In genomic region chr11:33996498-33997454, GRCh38 we compare ENCODE assay signal across 8 cellular contexts. TPM values are rescaled to one million over a fixed set of nuclear protein-coding genes. Genes with fewer than 3 reads are reported as not detected.
DNase-seq lines count a peak whose midpoint lies in the region; TF ChIP-seq lines count a peak whose summit lies in the region.

No MANE protein-coding gene starts in this region.

- no peak overlapping the region for H3K9ac ChIP-seq in SK-N-SH

- no peaks in the 10 kb centered on the region for H3K79me2 ChIP-seq in SK-N-SH (ENCODE audit: insufficient read depth)

- peaks cover 11% of the 10 kb centered on the region for H3K4me1 Mint-ChIP-seq in activated naive CD4-positive, alpha-beta T cell treated with anti-CD3 and anti-CD28 coated beads, Interleukin-2, amount 50 U/mL, for 24 hours
- peaks cover 6% of the 10 kb centered on the region for H3K4me1 Mint-ChIP-seq in glutamatergic neuron (ENCODE audit: low read depth, unreplicated experiment)
- H3K4me1 Mint-ChIP-seq in progenitor cell of endocrine pancreas (ENCODE audit: low read depth) = peaks cover 6% of the 10 kb centered on the region

- H3F3A ChIP-seq in SK-N-SH (replicated peaks; ENCODE audit: insufficient read depth) = no peaks in the 10 kb centered on the region

- 28% methylated on average over 21 of the region's 25 CpGs for WGBS in SK-N-SH (ENCODE audit: low lambda C conversion rate)

- peak overlapping the region; percentile 71 for H3K4me3 Mint-ChIP-seq in activated naive CD4-positive, alpha-beta T cell treated with anti-CD3 and anti-CD28 coated beads, Interleukin-2, amount 50 U/mL, for 24 hours
- H3K4me3 Mint-ChIP-seq in glutamatergic neuron (ENCODE audit: unreplicated experiment) = peak overlapping the region; percentile 22
- H3K4me3 Mint-ChIP-seq in progenitor cell of endocrine pancreas (ENCODE audit: low read depth) = no peak overlapping the region

- no peak overlapping the region for H3K27ac Mint-ChIP-seq in activated naive CD4-positive, alpha-beta T cell treated with anti-CD3 and anti-CD28 coated beads, Interleukin-2, amount 50 U/mL, for 24 hours
- no peak overlapping the region for H3K27ac Mint-ChIP-seq in glutamatergic neuron (ENCODE audit: unreplicated experiment)
- H3K27ac Mint-ChIP-seq in progenitor cell of endocrine pancreas = no peak overlapping the region

- no peaks in the 10 kb centered on the region for H3K27me3 Mint-ChIP-seq in activated naive CD4-positive, alpha-beta T cell treated with anti-CD3 and anti-CD28 coated beads, Interleukin-2, amount 50 U/mL, for 24 hours
- H3K27me3 Mint-ChIP-seq in glutamatergic neuron (ENCODE audit: unreplicated experiment) (peaks cover 1% of the 10 kb centered on the region), progenitor cell of endocrine pancreas (peaks cover 27% of the 10 kb centered on the region)

- H3K9me3 Mint-ChIP-seq in activated naive CD4-positive, alpha-beta T cell treated with anti-CD3 and anti-CD28 coated beads, Interleukin-2, amount 50 U/mL, for 24 hours = no peaks in the 10 kb centered on the region
- H3K9me3 Mint-ChIP-seq in glutamatergic neuron (ENCODE audit: unreplicated experiment) (peaks cover 3% of the 10 kb centered on the region), progenitor cell of endocrine pancreas (ENCODE audit: low read depth) (no peaks in the 10 kb centered on the region)

- DNase-seq in GM03348 (ENCODE audit: low spot score) (peak; percentile 85), HCEC 1CT (peak; percentile 64), MV-4-11 (lab: John Stamatoyannopoulos, UW) (peak; percentile 50), SK-N-SH (peak; percentile 80), glutamatergic neuron (peak; percentile 72), progenitor cell of endocrine pancreas (ENCODE audit: low spot score, unreplicated experiment) (peak; percentile 65), ureter (ENCODE audit: low spot score) (peak; percentile 76)

- H3K4me3 ChIP-seq in SK-N-SH (ENCODE audit: low read depth in 2 of 2, low read length in 1 of 2) = no peak overlapping the region

- H3K9me2 ChIP-seq in SK-N-SH = no peaks in the 10 kb centered on the region

- peaks cover 6 to 30% of the 10 kb centered on the region in 2 experiments; a peak in 2 of 4 replicates for H3K4me1 ChIP-seq in SK-N-SH (ENCODE audit: control insufficient read depth in 1 of 2, insufficient read depth in 2 of 2, low read depth in 1 of 2, low read length in 1 of 2)

- no peaks in the 10 kb centered on the region for H3K36me3 Mint-ChIP-seq in activated naive CD4-positive, alpha-beta T cell treated with anti-CD3 and anti-CD28 coated beads, Interleukin-2, amount 50 U/mL, for 24 hours
- H3K36me3 Mint-ChIP-seq in glutamatergic neuron (ENCODE audit: unreplicated experiment) (no peaks in the 10 kb centered on the region), progenitor cell of endocrine pancreas (ENCODE audit: insufficient read depth) (no peaks in the 10 kb centered on the region)

- H3K9me3 ChIP-seq in SK-N-SH = no peaks in the 10 kb centered on the region

- no peak overlapping the region for H2AFZ ChIP-seq in SK-N-SH (ENCODE audit: low read depth)

- H3K27ac ChIP-seq in SK-N-SH (ENCODE audit: low read depth in 2 of 2, low read length in 1 of 2) = no peak overlapping the region

- TF ChIP-seq EP300 in SK-N-SH (IDR thresholded peaks at IDR 0.05; ENCODE audit: borderline replicate concordance in 1 of 2, low read depth in 1 of 2, low read length in 1 of 2) = no peak

- no peaks in the 10 kb centered on the region for H3K36me3 ChIP-seq in SK-N-SH (replicated peaks in 1 of 2; ENCODE audit: control insufficient read depth in 1 of 2, insufficient read depth in 2 of 2, low read length in 1 of 2)

- peaks cover 14% of the 10 kb centered on the region; the same call in 1 of the 2 replicates for H3K27me3 ChIP-seq in SK-N-SH (ENCODE audit: insufficient read depth)

- CTCF ChIA-PET in SK-N-SH (lab: Yijun Ruan, JAX) = interaction anchor here (0.6 to 3.3 kb wide), 60 partner anchors 9 to 512 kb away, joined by 3 to 36 read pairs (median 4); partner anchors contain the start of genes CAPRIN1 and NAT10

- POLR2A ChIA-PET in SK-N-SH (lab: Yijun Ruan, JAX) = no interaction called here

- H3K4me2 ChIP-seq in SK-N-SH = 0 out of 2 replicates have a peak overlapping the region, but pooled peaks have one; percentile 12

- peak; percentile 79 for TF ChIP-seq CTCF in SK-N-SH (IDR thresholded peaks at IDR 0.05)
- TF ChIP-seq CTCF in glutamatergic neuron (IDR thresholded peaks at IDR 0.05; ENCODE audit: partially characterized antibody, unreplicated experiment) = peak; percentile 87
- TF ChIP-seq CTCF in progenitor cell of endocrine pancreas (IDR thresholded peaks at IDR 0.05; ENCODE audit: unreplicated experiment) = peak; percentile 77

- no peaks in the 10 kb centered on the region for H4K20me1 ChIP-seq in SK-N-SH (ENCODE audit: insufficient read depth)

- peak; percentile 84 for TF ChIP-seq RAD21 in SK-N-SH (IDR thresholded peaks at IDR 0.05; ENCODE audit: low read length)

TF ChIP-seq in SK-N-SH, 30 proteins besides CTCF, POLR2A, EP300 and RAD21 (continues in another document):
- TF ChIP-seq, protein P1, sequence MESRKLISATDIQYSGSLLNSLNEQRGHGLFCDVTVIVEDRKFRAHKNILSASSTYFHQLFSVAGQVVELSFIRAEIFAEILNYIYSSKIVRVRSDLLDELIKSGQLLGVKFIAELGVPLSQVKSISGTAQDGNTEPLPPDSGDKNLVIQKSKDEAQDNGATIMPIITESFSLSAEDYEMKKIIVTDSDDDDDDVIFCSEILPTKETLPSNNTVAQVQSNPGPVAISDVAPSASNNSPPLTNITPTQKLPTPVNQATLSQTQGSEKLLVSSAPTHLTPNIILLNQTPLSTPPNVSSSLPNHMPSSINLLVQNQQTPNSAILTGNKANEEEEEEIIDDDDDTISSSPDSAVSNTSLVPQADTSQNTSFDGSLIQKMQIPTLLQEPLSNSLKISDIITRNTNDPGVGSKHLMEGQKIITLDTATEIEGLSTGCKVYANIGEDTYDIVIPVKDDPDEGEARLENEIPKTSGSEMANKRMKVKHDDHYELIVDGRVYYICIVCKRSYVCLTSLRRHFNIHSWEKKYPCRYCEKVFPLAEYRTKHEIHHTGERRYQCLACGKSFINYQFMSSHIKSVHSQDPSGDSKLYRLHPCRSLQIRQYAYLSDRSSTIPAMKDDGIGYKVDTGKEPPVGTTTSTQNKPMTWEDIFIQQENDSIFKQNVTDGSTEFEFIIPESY (IDR thresholded peaks at IDR 0.05; ENCODE audit: borderline replicate concordance, low read depth) = no peak
- TF ChIP-seq IRF3 (IDR thresholded peaks at IDR 0.05; ENCODE audit: low read depth, low read length) (no peak), FOXM1 (IDR thresholded peaks at IDR 0.05; ENCODE audit: low read depth) (no peak), NFIC (IDR thresholded peaks at IDR 0.05; ENCODE audit: borderline replicate concordance) (no peak), MXI1 (IDR thresholded peaks at IDR 0.05; ENCODE audit: low read depth, low read length) (peak; percentile 74), SMC3 (IDR thresholded peaks at IDR 0.05; ENCODE audit: low read depth, low read length) (peak; percentile 85), NRF1 (IDR thresholded peaks at IDR 0.05; ENCODE audit: low read depth, low read length) (no peak), TCF12 (IDR thresholded peaks at IDR 0.05) (no peak), YY1 (IDR thresholded peaks at IDR 0.05; ENCODE audit: low read depth) (no peak), EZH2phosphoT487 (IDR thresholded peaks at IDR 0.05; ENCODE audit: borderline replicate concordance, low read depth) (no peak), TEAD4 (IDR thresholded peaks at IDR 0.05; ENCODE audit: borderline replicate concordance, insufficient read depth) (no peak), CHD2 (IDR thresholded peaks at IDR 0.05; ENCODE audit: low read length, partially characterized antibody) (no peak), FOXJ3 (CRISPR knock-in tag; IDR thresholded peaks at IDR 0.05) (no peak), POLR2AphosphoS5 (IDR thresholded peaks at IDR 0.05; ENCODE audit: low read depth, low read length) (no peak), RFX5 (IDR thresholded peaks at IDR 0.05; ENCODE audit: low read length) (no peak), GABPA (IDR thresholded peaks at IDR 0.05; ENCODE audit: low read depth) (no peak), GATA2 (CRISPR knock-in tag; IDR thresholded peaks at IDR 0.05) (no peak)
- TF ChIP-seq, protein P2, sequence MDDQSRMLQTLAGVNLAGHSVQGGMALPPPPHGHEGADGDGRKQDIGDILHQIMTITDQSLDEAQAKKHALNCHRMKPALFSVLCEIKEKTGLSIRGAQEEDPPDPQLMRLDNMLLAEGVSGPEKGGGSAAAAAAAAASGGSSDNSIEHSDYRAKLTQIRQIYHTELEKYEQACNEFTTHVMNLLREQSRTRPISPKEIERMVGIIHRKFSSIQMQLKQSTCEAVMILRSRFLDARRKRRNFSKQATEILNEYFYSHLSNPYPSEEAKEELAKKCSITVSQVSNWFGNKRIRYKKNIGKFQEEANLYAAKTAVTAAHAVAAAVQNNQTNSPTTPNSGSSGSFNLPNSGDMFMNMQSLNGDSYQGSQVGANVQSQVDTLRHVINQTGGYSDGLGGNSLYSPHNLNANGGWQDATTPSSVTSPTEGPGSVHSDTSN (IDR thresholded peaks at IDR 0.05) = no peak
- TF ChIP-seq, protein P3, sequence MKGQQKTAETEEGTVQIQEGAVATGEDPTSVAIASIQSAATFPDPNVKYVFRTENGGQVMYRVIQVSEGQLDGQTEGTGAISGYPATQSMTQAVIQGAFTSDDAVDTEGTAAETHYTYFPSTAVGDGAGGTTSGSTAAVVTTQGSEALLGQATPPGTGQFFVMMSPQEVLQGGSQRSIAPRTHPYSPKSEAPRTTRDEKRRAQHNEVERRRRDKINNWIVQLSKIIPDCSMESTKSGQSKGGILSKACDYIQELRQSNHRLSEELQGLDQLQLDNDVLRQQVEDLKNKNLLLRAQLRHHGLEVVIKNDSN (IDR thresholded peaks at IDR 0.05; ENCODE audit: borderline replicate concordance, low read depth) = no peak

RNA-seq across cellular contexts. Expression of gene CAPRIN1, which starts 54.8 kb away (rescaled TPM):
- polyA plus RNA-seq in SK-N-SH (2012; rRNA removed) = 67.1 and 93.4 TPM in 2 replicates
- polyA plus RNA-seq in SK-N-SH (2012; cell fraction: cytosol; rRNA removed) = 90.0 and 90.5 TPM in 2 replicates
- polyA plus RNA-seq in SK-N-SH (2012; cell fraction: nucleus; rRNA removed) = 54.2 and 85.1 TPM in 2 replicates
- total RNA-seq in glutamatergic neuron (ENCODE audit: unreplicated experiment) (356 TPM), progenitor cell of endocrine pancreas (317 and 325 TPM in 2 replicates), ureter (244 TPM)
